8 cellular contexts compared by ENCODE assay signal in genomic region chr20:8019998-8020247, GRCh38. TPM values are rescaled to one million over a fixed set of nuclear protein-coding genes. Genes with fewer than 3 reads are reported as not detected.
A peak's percentile ranks its signal among the peaks of the same experiment; 100 is the strongest.
DNase-seq lines count a peak whose midpoint lies in the region; ATAC-seq and TF ChIP-seq lines count a peak whose summit lies in the region.

No MANE protein-coding gene starts in this region.

- no peak for TF ChIP-seq POLR2A in NB4 (IDR thresholded peaks at IDR 0.05; ENCODE audit: extremely low read depth, insufficient read length)

- no peaks in the 10 kb centered on the region for H3K9me3 ChIP-seq in osteoblast (ENCODE audit: low read depth, low read length)

- peaks cover 0 to 3% of the 10 kb centered on the region in 2 donors for H3K36me3 Mint-ChIP-seq in CD14-positive monocyte

- peaks cover 24% of the 10 kb centered on the region for H3K79me2 ChIP-seq in osteoblast (ENCODE audit: insufficient read depth, low read length)

- H3K27ac Mint-ChIP-seq in CD14-positive monocyte: peak overlapping the region in 1 of 7 donors; percentile 92

- no peak for ATAC-seq in GM19324 (IDR thresholded peaks at IDR 0.05; ENCODE audit: low FRiP score, unreplicated experiment)

- DNase-seq in CD14-positive monocyte (ENCODE audit: low spot score) (no peak), NB4 (ENCODE audit: low read depth) (no peak), epithelial cell of esophagus (ENCODE audit: low read depth) (no peak), osteoblast (ENCODE audit: insufficient read length, low spot score, missing footprints) (no peak), DMS114 treated with DMSO at 0.1 percent for 48 hours (lab: John Stamatoyannopoulos, UW; ENCODE audit: unreplicated experiment) (no peak), T-helper 2 cell (no peak), activated T-cell treated with anti-CD3 and anti-CD28 coated beads for 4 hours (no peak)

- TF ChIP-seq CTCF in CD14-positive monocyte (IDR thresholded peaks at IDR 0.05) (no peak), NB4 (IDR thresholded peaks at IDR 0.05; ENCODE audit: low read depth, low read length) (no peak), epithelial cell of esophagus (IDR thresholded peaks at IDR 0.05; ENCODE audit: insufficient read depth, low read depth, low read length, missing control alignments) (no peak), osteoblast (IDR thresholded peaks at IDR 0.05; ENCODE audit: extremely low read depth, low read depth, low read length) (no peak)

- H3K27me3 ChIP-seq in osteoblast (ENCODE audit: insufficient read depth, low read length): no peaks in the 10 kb centered on the region

- H3K4me3 ChIP-seq in NB4 (ENCODE audit: low read depth, low read length) (peak overlapping the region; percentile 52), epithelial cell of esophagus (ENCODE audit: low read length) (peak overlapping the region; percentile 65), osteoblast (ENCODE audit: insufficient read depth, low read length) (peak overlapping the region; percentile 86)

- peaks cover 0 to 2% (median 0%) of the 10 kb centered on the region in 7 donors for H3K9me3 Mint-ChIP-seq in CD14-positive monocyte

- no peaks in the 10 kb centered on the region for H3K36me3 ChIP-seq in osteoblast (ENCODE audit: insufficient read depth, low read length)

- peak overlapping the region; percentile 75 to 80 for H3K4me3 Mint-ChIP-seq in CD14-positive monocyte

- H3K4me1 ChIP-seq in osteoblast (ENCODE audit: insufficient read depth, low read length): peaks cover 13% of the 10 kb centered on the region

- intact Hi-C loops in CD14-positive monocyte (cut with micrococcal nuclease): loop anchor here in 1 of 2 donors (5.0 kb wide), 1 partner anchor 77 kb away; no protein-coding TSS in a partner anchor

- peak overlapping the region; percentile 94 for H3K4me2 ChIP-seq in osteoblast (ENCODE audit: insufficient read depth, low read length)

- H3K4me1 Mint-ChIP-seq in CD14-positive monocyte: peaks cover 18% of the 10 kb centered on the region

- H3K27ac ChIP-seq in osteoblast (ENCODE audit: low read depth, low read length): peak overlapping the region; percentile 26

- H3K27me3 Mint-ChIP-seq in CD14-positive monocyte (ENCODE audit: low read depth in 3 of 3): peaks cover 0 to 2% (median 0%) of the 10 kb centered on the region in 3 donors

- peak overlapping the region; percentile 71 for H2AFZ ChIP-seq in osteoblast (ENCODE audit: low read length)

- no peaks in the 10 kb centered on the region for H4K20me1 ChIP-seq in osteoblast (ENCODE audit: insufficient read depth, low read length)

RNA-seq across cellular contexts. Expression of gene TMX4, which starts 0.4 kb away (rescaled TPM):
- polyA plus RNA-seq in CD14-positive monocyte: 10 to 100 TPM; 55.2 to 67.9 TPM
- total RNA-seq in osteoblast: 40.9 and 45.7 TPM in 2 replicates
